Comparison of ENCODE assay signal across 1 cellular context in the genomic region with DNA sequence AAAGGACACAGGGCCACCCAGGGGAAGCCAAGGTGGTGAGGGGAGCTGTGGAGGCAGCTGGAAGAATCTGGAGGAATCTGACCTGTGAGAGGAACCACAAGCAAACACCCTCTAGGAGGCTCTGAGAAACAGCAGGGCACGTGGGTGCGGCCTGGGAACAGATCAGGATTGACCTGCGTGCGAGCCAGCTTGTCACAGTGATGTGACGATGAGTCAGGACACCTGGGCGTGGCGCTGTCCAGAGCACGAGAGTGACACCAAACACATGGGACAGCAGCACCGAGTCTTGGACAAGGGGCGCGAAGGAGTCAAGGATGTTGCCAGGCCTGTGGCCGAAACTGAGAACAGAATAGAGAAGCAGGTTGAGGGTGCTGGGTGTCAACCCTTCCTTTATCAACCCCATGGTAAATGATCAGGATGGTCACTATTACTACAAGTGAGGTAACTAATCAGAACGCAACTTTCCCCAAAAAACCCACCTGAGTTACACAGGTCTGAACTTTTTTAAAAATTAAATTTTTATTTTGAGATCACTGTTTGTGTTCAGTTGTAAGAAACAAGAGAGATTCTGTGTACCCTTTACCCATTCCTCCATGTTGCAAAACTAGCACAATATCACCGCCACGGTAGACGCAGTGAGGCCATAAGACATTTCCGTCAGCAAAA.
TF ChIP-seq lines count a peak whose summit lies in the region.

No MANE protein-coding gene starts in this region.

TF ChIP-seq in GM12878, 131 proteins besides CTCF, POLR2A, EP300 and RAD21 (continued from another document and continues in another):
- TF ChIP-seq CHD2 (IDR thresholded peaks at IDR 0.05; ENCODE audit: borderline replicate concordance, low read depth, low read length) (peak; percentile 81), ELK1 (IDR thresholded peaks at IDR 0.05; ENCODE audit: low read depth, low read length) (no peak), HDAC6 (IDR thresholded peaks at IDR 0.05; ENCODE audit: unreplicated experiment) (no peak), IKZF2 (IDR thresholded peaks at IDR 0.05) (peak; percentile 92 to 95), HCFC1 (IDR thresholded peaks at IDR 0.05; ENCODE audit: low read length) (no peak), SMAD1 (IDR thresholded peaks at IDR 0.05; ENCODE audit: low read depth, partially characterized antibody) (no peak), WRNIP1 (IDR thresholded peaks at IDR 0.05; ENCODE audit: borderline replicate concordance, low read depth, low read length) (no peak), NKRF (conservative IDR thresholded peaks at IDR 0.05) (no peak), MTA2 (IDR thresholded peaks at IDR 0.05; ENCODE audit: low read depth) (peak; percentile 89), POU2F2 (IDR thresholded peaks at IDR 0.05; ENCODE audit: borderline replicate concordance, low read depth, low read length) (peak; percentile 72; the same call in 1 of the 3 replicates), E2F4 (IDR thresholded peaks at IDR 0.05; ENCODE audit: low read depth, low read length) (0 out of 2 replicates have a peak, but pooled peaks have one; percentile 42), PAX8 (IDR thresholded peaks at IDR 0.05) (0 out of 2 replicates have a peak, but pooled peaks have one; percentile 42), SMARCA5 (IDR thresholded peaks at IDR 0.05) (peak; percentile 81; the same call in 1 of the 2 replicates), PKNOX1 (IDR thresholded peaks at IDR 0.05) (peak; percentile 94), CREM (IDR thresholded peaks at IDR 0.05; ENCODE audit: low read depth) (peak; percentile 92), ZNF622 (IDR thresholded peaks at IDR 0.05) (no peak), NR2C1 (IDR thresholded peaks at IDR 0.05) (no peak), POLR2AphosphoS5 (IDR thresholded peaks at IDR 0.05; ENCODE audit: low read length) (no peak), TAF1 (IDR thresholded peaks at IDR 0.05; ENCODE audit: borderline replicate concordance, low read depth, low read length) (no peak), YY1 (IDR thresholded peaks at IDR 0.05; ENCODE audit: low read depth, low read length) (no peak), ETV6 (conservative IDR thresholded peaks at IDR 0.05 in 1 of 2, IDR thresholded peaks at IDR 0.05 in 1 of 2; ENCODE audit: borderline replicate concordance in 1 of 2, low read depth in 1 of 2) (peak in 1 of 2 experiments; percentile 43; a peak in 2 of 4 replicates), EGR1 (IDR thresholded peaks at IDR 0.05; ENCODE audit: borderline replicate concordance in 1 of 2, low read depth in 2 of 2, low read length in 2 of 2) (no peak), EED (IDR thresholded peaks at IDR 0.05; ENCODE audit: low read depth) (peak; percentile 90), KAT2A (conservative IDR thresholded peaks at IDR 0.05; ENCODE audit: control insufficient read depth, low read depth, low read length) (no peak), IRF5 (IDR thresholded peaks at IDR 0.05; ENCODE audit: borderline replicate concordance) (no peak), CBFB (IDR thresholded peaks at IDR 0.05; ENCODE audit: low read depth) (no peak; the same call in 1 of the 2 replicates), BMI1 (IDR thresholded peaks at IDR 0.05; ENCODE audit: borderline replicate concordance) (0 out of 2 replicates have a peak, but pooled peaks have one; percentile 59), SP1 (IDR thresholded peaks at IDR 0.05; ENCODE audit: low read depth, low read length) (peak; percentile 65), RAD51 (IDR thresholded peaks at IDR 0.05) (peak; percentile 76)
- TF ChIP-seq, protein P1, sequence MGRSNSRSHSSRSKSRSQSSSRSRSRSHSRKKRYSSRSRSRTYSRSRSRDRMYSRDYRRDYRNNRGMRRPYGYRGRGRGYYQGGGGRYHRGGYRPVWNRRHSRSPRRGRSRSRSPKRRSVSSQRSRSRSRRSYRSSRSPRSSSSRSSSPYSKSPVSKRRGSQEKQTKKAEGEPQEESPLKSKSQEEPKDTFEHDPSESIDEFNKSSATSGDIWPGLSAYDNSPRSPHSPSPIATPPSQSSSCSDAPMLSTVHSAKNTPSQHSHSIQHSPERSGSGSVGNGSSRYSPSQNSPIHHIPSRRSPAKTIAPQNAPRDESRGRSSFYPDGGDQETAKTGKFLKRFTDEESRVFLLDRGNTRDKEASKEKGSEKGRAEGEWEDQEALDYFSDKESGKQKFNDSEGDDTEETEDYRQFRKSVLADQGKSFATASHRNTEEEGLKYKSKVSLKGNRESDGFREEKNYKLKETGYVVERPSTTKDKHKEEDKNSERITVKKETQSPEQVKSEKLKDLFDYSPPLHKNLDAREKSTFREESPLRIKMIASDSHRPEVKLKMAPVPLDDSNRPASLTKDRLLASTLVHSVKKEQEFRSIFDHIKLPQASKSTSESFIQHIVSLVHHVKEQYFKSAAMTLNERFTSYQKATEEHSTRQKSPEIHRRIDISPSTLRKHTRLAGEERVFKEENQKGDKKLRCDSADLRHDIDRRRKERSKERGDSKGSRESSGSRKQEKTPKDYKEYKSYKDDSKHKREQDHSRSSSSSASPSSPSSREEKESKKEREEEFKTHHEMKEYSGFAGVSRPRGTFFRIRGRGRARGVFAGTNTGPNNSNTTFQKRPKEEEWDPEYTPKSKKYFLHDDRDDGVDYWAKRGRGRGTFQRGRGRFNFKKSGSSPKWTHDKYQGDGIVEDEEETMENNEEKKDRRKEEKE (IDR thresholded peaks at IDR 0.05): no peak
- TF ChIP-seq, protein P2, sequence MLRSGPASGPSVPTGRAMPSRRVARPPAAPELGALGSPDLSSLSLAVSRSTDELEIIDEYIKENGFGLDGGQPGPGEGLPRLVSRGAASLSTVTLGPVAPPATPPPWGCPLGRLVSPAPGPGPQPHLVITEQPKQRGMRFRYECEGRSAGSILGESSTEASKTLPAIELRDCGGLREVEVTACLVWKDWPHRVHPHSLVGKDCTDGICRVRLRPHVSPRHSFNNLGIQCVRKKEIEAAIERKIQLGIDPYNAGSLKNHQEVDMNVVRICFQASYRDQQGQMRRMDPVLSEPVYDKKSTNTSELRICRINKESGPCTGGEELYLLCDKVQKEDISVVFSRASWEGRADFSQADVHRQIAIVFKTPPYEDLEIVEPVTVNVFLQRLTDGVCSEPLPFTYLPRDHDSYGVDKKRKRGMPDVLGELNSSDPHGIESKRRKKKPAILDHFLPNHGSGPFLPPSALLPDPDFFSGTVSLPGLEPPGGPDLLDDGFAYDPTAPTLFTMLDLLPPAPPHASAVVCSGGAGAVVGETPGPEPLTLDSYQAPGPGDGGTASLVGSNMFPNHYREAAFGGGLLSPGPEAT (IDR thresholded peaks at IDR 0.05; ENCODE audit: low read depth): peak; percentile 73
- TF ChIP-seq, protein P3, sequence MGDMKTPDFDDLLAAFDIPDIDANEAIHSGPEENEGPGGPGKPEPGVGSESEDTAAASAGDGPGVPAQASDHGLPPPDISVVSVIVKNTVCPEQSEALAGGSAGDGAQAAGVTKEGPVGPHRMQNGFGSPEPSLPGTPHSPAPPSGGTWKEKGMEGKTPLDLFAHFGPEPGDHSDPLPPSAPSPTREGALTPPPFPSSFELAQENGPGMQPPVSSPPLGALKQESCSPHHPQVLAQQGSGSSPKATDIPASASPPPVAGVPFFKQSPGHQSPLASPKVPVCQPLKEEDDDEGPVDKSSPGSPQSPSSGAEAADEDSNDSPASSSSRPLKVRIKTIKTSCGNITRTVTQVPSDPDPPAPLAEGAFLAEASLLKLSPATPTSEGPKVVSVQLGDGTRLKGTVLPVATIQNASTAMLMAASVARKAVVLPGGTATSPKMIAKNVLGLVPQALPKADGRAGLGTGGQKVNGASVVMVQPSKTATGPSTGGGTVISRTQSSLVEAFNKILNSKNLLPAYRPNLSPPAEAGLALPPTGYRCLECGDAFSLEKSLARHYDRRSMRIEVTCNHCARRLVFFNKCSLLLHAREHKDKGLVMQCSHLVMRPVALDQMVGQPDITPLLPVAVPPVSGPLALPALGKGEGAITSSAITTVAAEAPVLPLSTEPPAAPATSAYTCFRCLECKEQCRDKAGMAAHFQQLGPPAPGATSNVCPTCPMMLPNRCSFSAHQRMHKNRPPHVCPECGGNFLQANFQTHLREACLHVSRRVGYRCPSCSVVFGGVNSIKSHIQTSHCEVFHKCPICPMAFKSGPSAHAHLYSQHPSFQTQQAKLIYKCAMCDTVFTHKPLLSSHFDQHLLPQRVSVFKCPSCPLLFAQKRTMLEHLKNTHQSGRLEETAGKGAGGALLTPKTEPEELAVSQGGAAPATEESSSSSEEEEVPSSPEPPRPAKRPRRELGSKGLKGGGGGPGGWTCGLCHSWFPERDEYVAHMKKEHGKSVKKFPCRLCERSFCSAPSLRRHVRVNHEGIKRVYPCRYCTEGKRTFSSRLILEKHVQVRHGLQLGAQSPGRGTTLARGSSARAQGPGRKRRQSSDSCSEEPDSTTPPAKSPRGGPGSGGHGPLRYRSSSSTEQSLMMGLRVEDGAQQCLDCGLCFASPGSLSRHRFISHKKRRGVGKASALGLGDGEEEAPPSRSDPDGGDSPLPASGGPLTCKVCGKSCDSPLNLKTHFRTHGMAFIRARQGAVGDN (IDR thresholded peaks at IDR 0.05): peak; percentile 77; the same call in 1 of the 2 replicates
- TF ChIP-seq, protein P4, sequence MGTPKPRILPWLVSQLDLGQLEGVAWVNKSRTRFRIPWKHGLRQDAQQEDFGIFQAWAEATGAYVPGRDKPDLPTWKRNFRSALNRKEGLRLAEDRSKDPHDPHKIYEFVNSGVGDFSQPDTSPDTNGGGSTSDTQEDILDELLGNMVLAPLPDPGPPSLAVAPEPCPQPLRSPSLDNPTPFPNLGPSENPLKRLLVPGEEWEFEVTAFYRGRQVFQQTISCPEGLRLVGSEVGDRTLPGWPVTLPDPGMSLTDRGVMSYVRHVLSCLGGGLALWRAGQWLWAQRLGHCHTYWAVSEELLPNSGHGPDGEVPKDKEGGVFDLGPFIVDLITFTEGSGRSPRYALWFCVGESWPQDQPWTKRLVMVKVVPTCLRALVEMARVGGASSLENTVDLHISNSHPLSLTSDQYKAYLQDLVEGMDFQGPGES (IDR thresholded peaks at IDR 0.05): no peak
- TF ChIP-seq, protein P5, sequence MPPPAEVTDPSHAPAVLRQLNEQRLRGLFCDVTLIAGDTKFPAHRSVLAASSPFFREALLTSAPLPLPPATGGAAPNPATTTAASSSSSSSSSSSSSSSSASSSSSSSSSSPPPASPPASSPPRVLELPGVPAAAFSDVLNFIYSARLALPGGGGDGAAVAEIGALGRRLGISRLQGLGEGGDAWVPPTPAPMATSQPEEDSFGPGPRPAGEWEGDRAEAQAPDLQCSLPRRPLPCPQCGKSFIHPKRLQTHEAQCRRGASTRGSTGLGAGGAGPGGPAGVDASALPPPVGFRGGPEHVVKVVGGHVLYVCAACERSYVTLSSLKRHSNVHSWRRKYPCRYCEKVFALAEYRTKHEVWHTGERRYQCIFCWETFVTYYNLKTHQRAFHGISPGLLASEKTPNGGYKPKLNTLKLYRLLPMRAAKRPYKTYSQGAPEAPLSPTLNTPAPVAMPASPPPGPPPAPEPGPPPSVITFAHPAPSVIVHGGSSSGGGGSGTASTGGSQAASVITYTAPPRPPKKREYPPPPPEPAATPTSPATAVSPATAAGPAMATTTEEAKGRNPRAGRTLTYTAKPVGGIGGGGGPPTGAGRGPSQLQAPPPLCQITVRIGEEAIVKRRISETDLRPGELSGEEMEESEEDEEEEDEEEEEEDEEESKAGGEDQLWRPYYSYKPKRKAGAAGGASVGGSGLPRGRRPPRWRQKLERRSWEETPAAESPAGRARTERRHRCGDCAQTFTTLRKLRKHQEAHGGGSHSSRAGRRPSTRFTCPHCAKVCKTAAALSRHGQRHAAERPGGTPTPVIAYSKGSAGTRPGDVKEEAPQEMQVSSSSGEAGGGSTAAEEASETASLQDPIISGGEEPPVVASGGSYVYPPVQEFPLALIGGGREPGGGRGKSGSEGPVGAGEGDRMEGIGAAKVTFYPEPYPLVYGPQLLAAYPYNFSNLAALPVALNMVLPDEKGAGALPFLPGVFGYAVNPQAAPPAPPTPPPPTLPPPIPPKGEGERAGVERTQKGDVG (CRISPR knock-in tag; IDR thresholded peaks at IDR 0.05): no peak
